In the genomic region with DNA sequence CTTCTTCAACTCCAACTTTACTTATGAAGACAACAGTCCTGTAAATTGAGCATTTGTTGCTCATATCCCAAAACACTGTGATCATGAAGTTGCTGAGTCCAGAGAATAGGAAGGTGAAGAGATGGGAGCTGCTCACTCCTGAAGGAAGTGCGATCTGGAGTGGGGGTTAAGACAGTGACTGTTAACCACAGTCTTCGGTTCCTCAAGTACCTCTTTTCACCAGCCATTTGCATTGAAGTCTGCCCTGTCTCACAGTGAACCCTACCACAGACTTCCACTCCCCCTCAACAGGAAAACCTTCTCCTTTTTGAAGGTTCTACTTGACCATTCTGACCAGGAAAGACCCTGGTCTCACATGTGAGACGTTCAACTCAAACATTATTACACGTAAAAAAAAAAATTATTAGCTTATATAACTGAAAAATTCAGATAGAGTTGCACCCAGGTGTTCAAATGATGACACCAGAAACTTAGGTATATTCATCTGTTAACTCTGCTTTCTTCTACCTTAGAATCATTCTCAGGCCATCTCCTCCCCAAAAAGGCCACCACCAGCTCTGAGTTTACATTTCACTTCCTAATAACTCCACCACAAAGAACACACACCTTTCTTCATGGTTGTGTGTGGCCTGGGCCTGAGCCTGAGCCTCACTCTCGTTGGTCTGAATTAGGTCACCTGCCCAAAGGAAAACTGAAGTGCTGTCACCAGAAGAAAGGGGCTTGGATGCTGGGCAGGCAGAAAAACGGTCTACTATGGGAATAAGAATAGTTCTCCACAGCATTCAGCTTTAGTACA, we compare ENCODE assay signal across 14 cellular contexts.
DNase-seq lines count a peak whose midpoint lies in the region; ATAC-seq and TF ChIP-seq lines count a peak whose summit lies in the region.
"Had no signal": no experiment of that assay in that cellular context is flagged by ENCODE, and none has a peak within 500 bp of the region (broad histone marks: within the 10 kb centered on the region; RNA-seq: fewer than 3 reads in every experiment).

No MANE protein-coding gene starts in this region.

- no peak overlapping the region for H3K9ac ChIP-seq in MM.1S (ENCODE audit: low read length)

- no peak overlapping the region for H3K4me2 ChIP-seq in MM.1S (ENCODE audit: low read depth, low read length)

- H3K9me3 ChIP-seq in MM.1S (replicated peaks; ENCODE audit: insufficient read depth, low read length), result no peaks in the 10 kb centered on the region

- H3K36me3 ChIP-seq in MM.1S (replicated peaks; ENCODE audit: insufficient read depth, low read length), result no peaks in the 10 kb centered on the region

- H4K20me1 ChIP-seq in MM.1S (ENCODE audit: insufficient read depth, low read length), result no peaks in the 10 kb centered on the region

- H3K4me3 ChIP-seq in MM.1S (ENCODE audit: low read length), result no peak overlapping the region

- no peak overlapping the region for H3K27ac ChIP-seq in MM.1S (ENCODE audit: low read length)

- TF ChIP-seq CTCF in GM10248 (IDR thresholded peaks at IDR 0.05; ENCODE audit: control extremely low read depth, extremely low read depth, low read depth, missing control alignments), result no peak
- TF ChIP-seq CTCF in MM.1S (IDR thresholded peaks at IDR 0.05; ENCODE audit: low read length), result no peak

- no peaks in the 10 kb centered on the region for H3K9me2 ChIP-seq in MM.1S (replicated peaks; ENCODE audit: insufficient read depth, low read length)

- H3F3A ChIP-seq in MM.1S (ENCODE audit: insufficient read depth, low read length), result no peaks in the 10 kb centered on the region

- POLR2A ChIA-PET in GM10248 (lab: Yijun Ruan, JAX), result no interaction called here

- H3K27me3 ChIP-seq in MM.1S (replicated peaks; ENCODE audit: insufficient read depth, low read length), result no peaks in the 10 kb centered on the region

- DNase-seq in GM10248 (ENCODE audit: extremely low spot score) (peak; percentile 23), HuH-7 (ENCODE audit: low spot score) (no peak), H4 (ENCODE audit: low spot score) (no peak), MM.1S (no peak), iPS-NIHi7 (ENCODE audit: extremely low spot score) (no peak)
- DNase-seq: CD4-positive, alpha-beta T cell; glutamatergic neuron; islet precursor cell; NCI-H1105; PC-3; stimulated activated naive B cell treated with anti-CD40 and anti-IgM and Interleukin-4, amounts not matched to agents 10 μg/mL and 1 μg/mL and 100 μg/mL, for 72 hours had no signal

- CTCF ChIA-PET in GM10248 (lab: Yijun Ruan, JAX), result interaction anchor here (1.0 to 1.3 kb wide), 4 partner anchors 10 to 207 kb away, joined by 3 read pairs; no protein-coding TSS in a partner anchor

- no peaks in the 10 kb centered on the region for H3K79me2 ChIP-seq in MM.1S (ENCODE audit: low read length)

- no peak overlapping the region for H2AFZ ChIP-seq in MM.1S (ENCODE audit: low read length)

- H3K4me1 ChIP-seq in MM.1S (ENCODE audit: low read length), result no peaks in the 10 kb centered on the region

- peak; percentile 90 for ATAC-seq in GM19395 (IDR thresholded peaks at IDR 0.05; ENCODE audit: unreplicated experiment)
- peak; percentile 64 for ATAC-seq in HG02642 (IDR thresholded peaks at IDR 0.05; ENCODE audit: poor library complexity, unreplicated experiment)
- peak; percentile 78 for ATAC-seq in HG03159 (IDR thresholded peaks at IDR 0.05; ENCODE audit: unreplicated experiment)
- ATAC-seq: PC-3 had no signal
